Comparison of ENCODE assay signal across 22 cellular contexts in genomic region chr3:117192888-117193287, GRCh38.
A peak's percentile ranks its signal among the peaks of the same experiment; 100 is the strongest.
DNase-seq lines count a peak whose midpoint lies in the region; ATAC-seq and TF ChIP-seq lines count a peak whose summit lies in the region.
"Had no signal": no experiment of that assay in that cellular context is flagged by ENCODE, and none has a peak within 500 bp of the region (broad histone marks: within the 10 kb centered on the region; RNA-seq: fewer than 3 reads in every experiment).

No MANE protein-coding gene starts in this region.

- H3K4me2 ChIP-seq in DOHH2 (ENCODE audit: low read length) = peak overlapping the region; percentile 38
- no peak overlapping the region for H3K4me2 ChIP-seq in smooth muscle cell
- H3K4me2 ChIP-seq: A549 had no signal

- H4K20me1 ChIP-seq in DOHH2 (ENCODE audit: control insufficient read depth, insufficient read depth, low read depth, low read length) = no peaks in the 10 kb centered on the region
- no peaks in the 10 kb centered on the region for H4K20me1 ChIP-seq in smooth muscle cell (ENCODE audit: low read depth)

- ATAC-seq in GM18868 (IDR thresholded peaks at IDR 0.05; ENCODE audit: unreplicated experiment) (peak; percentile 71), HG03354 (IDR thresholded peaks at IDR 0.05; ENCODE audit: poor library complexity, severe bottlenecking, unreplicated experiment) (peak; percentile 43), GM19467 (IDR thresholded peaks at IDR 0.05; ENCODE audit: unreplicated experiment) (no peak), HG03159 (IDR thresholded peaks at IDR 0.05; ENCODE audit: unreplicated experiment) (no peak), HG02840 (IDR thresholded peaks at IDR 0.05; ENCODE audit: low FRiP score, unreplicated experiment) (no peak)
- ATAC-seq: esophagus mucosa, mucosa of descending colon had no signal

- WGBS in smooth muscle cell (ENCODE audit: low lambda C conversion rate) = 91% methylated on average over 8 of the region's 8 CpGs

- H3K27ac ChIP-seq in DOHH2 (ENCODE audit: low read depth, low read length) = no peak overlapping the region
- H3K27ac ChIP-seq in smooth muscle cell (ENCODE audit: low read depth) = no peak overlapping the region
- H3K27ac ChIP-seq: A549, adrenal gland, transverse colon had no signal

- H3K4me3 ChIP-seq in DOHH2 (ENCODE audit: low read length) (no peak overlapping the region; the same call in 1 of the 2 replicates), kidney epithelial cell (ENCODE audit: low read depth, low read length) (no peak overlapping the region), smooth muscle cell (no peak overlapping the region)
- H3K4me3 ChIP-seq: A549, adrenal gland, lung, mucosa of descending colon, transverse colon had no signal

- TF ChIP-seq CTCF in DOHH2 (IDR thresholded peaks at IDR 0.05; ENCODE audit: low read depth, low read length, poor library complexity, severe bottlenecking) (no peak), kidney epithelial cell (IDR thresholded peaks at IDR 0.05; ENCODE audit: insufficient read depth, low read length, poor library complexity, severe bottlenecking) (no peak), smooth muscle cell (IDR thresholded peaks at IDR 0.05; ENCODE audit: borderline replicate concordance, insufficient read depth, poor library complexity, severe bottlenecking) (no peak)

- H3K79me2 ChIP-seq in DOHH2 (ENCODE audit: control insufficient read depth, low read length) (no peaks in the 10 kb centered on the region), smooth muscle cell (ENCODE audit: low read depth) (no peaks in the 10 kb centered on the region)

- H3K4me1 ChIP-seq in DOHH2 (ENCODE audit: control insufficient read depth, low read length) (peaks cover 20% of the 10 kb centered on the region), smooth muscle cell (ENCODE audit: low read depth) (no peaks in the 10 kb centered on the region)
- H3K4me1 ChIP-seq: A549, transverse colon had no signal

- H3F3A ChIP-seq in DOHH2 (ENCODE audit: control insufficient read depth, insufficient read depth) (no peaks in the 10 kb centered on the region), smooth muscle cell (ENCODE audit: low read depth) (no peaks in the 10 kb centered on the region)

- H3K9me3 ChIP-seq in DOHH2 (ENCODE audit: control insufficient read depth, insufficient read depth, low read length) = no peaks in the 10 kb centered on the region
- H3K9me3 ChIP-seq in smooth muscle cell (replicated peaks; ENCODE audit: low read depth) = no peaks in the 10 kb centered on the region
- H3K9me3 ChIP-seq: A549, adrenal gland, mucosa of descending colon, transverse colon had no signal

- H3K27me3 ChIP-seq in DOHH2 (ENCODE audit: control insufficient read depth, low read length) (no peaks in the 10 kb centered on the region), kidney epithelial cell (ENCODE audit: control insufficient read depth, insufficient read depth, low read length) (no peaks in the 10 kb centered on the region), smooth muscle cell (ENCODE audit: low read depth) (no peaks in the 10 kb centered on the region)
- H3K27me3 ChIP-seq: adrenal gland, transverse colon had no signal

- no peak overlapping the region for H3K9ac ChIP-seq in smooth muscle cell (ENCODE audit: low read depth)

- no peaks in the 10 kb centered on the region for H3K9me2 ChIP-seq in DOHH2 (replicated peaks; ENCODE audit: control insufficient read depth, low read length)

- peak; percentile 54 for DNase-seq in kidney epithelial cell (ENCODE audit: low read depth)
- no peak for DNase-seq in smooth muscle cell (lab: John Stamatoyannopoulos, UW; ENCODE audit: unreplicated experiment)
- DNase-seq: activated CD4-positive, alpha-beta memory T cell treated with anti-CD3 and anti-CD28 coated beads for 36 hours; activated naive CD4-positive, alpha-beta T cell treated with anti-CD3 and anti-CD28 coated beads for 36 hours; adrenal gland; dermis blood vessel endothelial cell; H9; mucosa of descending colon; NCI-H1092; NCI-H1930; stimulated activated CD4-positive, alpha-beta T cell treated with anti-CD3 and anti-CD28 coated beads, Interleukin-15, amount 100 ng/mL, for 24 hours; stimulated activated CD4-positive, alpha-beta T cell treated with anti-CD3 and anti-CD28 coated beads, Interleukin-4, amount 100 ng/mL, for 4 hours; transverse colon had no signal

- no peaks in the 10 kb centered on the region for H3K36me3 ChIP-seq in DOHH2 (ENCODE audit: control insufficient read depth, low read length)
- H3K36me3 ChIP-seq in kidney epithelial cell (ENCODE audit: control insufficient read depth, insufficient read depth, low read length) = no peaks in the 10 kb centered on the region
- H3K36me3 ChIP-seq in smooth muscle cell (ENCODE audit: low read depth) = no peaks in the 10 kb centered on the region
- H3K36me3 ChIP-seq: adrenal gland, transverse colon had no signal

- H2AFZ ChIP-seq in smooth muscle cell (ENCODE audit: low read depth) = no peak overlapping the region

Comparison
In these comparisons a context has a peak if more than half of its experiments do, and no peak if none do; other contexts are left out.
1. ATAC-seq: peak in GM18868 (single experiment) and HG03354 (single experiment); none in GM19467 (single experiment), HG03159 (single experiment) and HG02840 (single experiment).